ENCODE assay signal across 1 cellular context in the genomic region with DNA sequence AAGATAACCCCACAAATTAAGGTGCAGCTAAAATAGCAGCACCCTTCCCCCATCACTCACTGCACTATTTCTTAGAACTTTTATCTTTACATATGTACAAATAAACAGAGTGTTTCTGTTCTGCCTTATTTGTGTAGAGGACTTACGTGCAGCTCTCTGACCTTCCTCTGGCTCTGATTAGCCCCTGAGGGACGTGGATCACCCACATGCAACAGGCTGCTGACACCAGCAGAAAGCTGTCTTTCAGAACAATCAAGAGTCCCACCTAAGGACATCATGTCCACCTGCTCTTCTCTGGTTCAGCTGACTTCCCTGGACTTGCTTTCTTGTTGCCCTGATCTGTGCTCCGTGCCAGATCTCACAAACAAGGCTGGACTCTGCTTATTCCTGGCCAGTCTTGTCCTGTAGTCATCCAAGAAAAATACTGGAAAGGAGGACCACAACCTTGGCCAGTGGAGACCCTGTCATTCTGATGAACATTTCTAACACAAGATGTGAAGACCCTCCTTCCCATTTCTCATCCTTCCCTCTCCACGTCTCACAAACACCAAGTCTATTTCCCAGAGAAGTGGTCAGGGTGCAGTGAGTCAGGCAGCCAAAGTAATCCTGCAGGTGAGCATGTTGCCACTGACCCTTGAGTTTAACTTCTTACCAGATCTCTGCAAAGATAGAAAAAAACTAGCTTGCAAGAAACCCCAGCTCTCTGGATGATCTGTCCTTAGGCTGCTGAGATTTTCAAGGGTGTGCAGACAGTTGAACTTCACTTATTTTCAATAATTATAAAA.
TF ChIP-seq lines count a peak whose summit lies in the region.

No MANE protein-coding gene starts in this region.

TF ChIP-seq in HepG2, 621 proteins besides CTCF, POLR2A, EP300 and RAD21 (continued from another document):
- TF ChIP-seq, protein P1, sequence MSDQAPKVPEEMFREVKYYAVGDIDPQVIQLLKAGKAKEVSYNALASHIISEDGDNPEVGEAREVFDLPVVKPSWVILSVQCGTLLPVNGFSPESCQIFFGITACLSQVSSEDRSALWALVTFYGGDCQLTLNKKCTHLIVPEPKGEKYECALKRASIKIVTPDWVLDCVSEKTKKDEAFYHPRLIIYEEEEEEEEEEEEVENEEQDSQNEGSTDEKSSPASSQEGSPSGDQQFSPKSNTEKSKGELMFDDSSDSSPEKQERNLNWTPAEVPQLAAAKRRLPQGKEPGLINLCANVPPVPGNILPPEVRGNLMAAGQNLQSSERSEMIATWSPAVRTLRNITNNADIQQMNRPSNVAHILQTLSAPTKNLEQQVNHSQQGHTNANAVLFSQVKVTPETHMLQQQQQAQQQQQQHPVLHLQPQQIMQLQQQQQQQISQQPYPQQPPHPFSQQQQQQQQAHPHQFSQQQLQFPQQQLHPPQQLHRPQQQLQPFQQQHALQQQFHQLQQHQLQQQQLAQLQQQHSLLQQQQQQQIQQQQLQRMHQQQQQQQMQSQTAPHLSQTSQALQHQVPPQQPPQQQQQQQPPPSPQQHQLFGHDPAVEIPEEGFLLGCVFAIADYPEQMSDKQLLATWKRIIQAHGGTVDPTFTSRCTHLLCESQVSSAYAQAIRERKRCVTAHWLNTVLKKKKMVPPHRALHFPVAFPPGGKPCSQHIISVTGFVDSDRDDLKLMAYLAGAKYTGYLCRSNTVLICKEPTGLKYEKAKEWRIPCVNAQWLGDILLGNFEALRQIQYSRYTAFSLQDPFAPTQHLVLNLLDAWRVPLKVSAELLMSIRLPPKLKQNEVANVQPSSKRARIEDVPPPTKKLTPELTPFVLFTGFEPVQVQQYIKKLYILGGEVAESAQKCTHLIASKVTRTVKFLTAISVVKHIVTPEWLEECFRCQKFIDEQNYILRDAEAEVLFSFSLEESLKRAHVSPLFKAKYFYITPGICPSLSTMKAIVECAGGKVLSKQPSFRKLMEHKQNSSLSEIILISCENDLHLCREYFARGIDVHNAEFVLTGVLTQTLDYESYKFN (CRISPR knock-in tag; conservative IDR thresholded peaks at IDR 0.05) = 0 out of 2 replicates have a peak, but pooled peaks have one; percentile 23
- TF ChIP-seq MIXL1 (CRISPR knock-in tag; IDR thresholded peaks at IDR 0.05) (peak; percentile 4; the same call in 1 of the 2 replicates), FOXP1 (IDR thresholded peaks at IDR 0.05) (no peak), FOXP1 (CRISPR knock-in tag; IDR thresholded peaks at IDR 0.05) (peak; percentile 30; the same call in 1 of the 2 replicates), SIX1 (CRISPR knock-in tag; IDR thresholded peaks at IDR 0.05; ENCODE audit: borderline replicate concordance) (no peak), ZNF83 (CRISPR knock-in tag; IDR thresholded peaks at IDR 0.05; ENCODE audit: borderline replicate concordance) (no peak), LCORL (IDR thresholded peaks at IDR 0.05) (no peak), LCORL (CRISPR knock-in tag; IDR thresholded peaks at IDR 0.05) (0 out of 2 replicates have a peak, but pooled peaks have one; percentile 21), PRMT3 (CRISPR knock-in tag; IDR thresholded peaks at IDR 0.05; ENCODE audit: borderline replicate concordance, low read depth) (no peak), SALL1 (CRISPR knock-in tag; IDR thresholded peaks at IDR 0.05) (peak; percentile 21; the same call in 1 of the 2 replicates), SNRNP70 (IDR thresholded peaks at IDR 0.05; ENCODE audit: low read depth, low read length) (no peak), EHMT2 (IDR thresholded peaks at IDR 0.05; ENCODE audit: borderline replicate concordance, low read depth, low read length) (no peak), MXD4 (CRISPR knock-in tag; IDR thresholded peaks at IDR 0.05) (no peak), PLSCR1 (CRISPR knock-in tag; IDR thresholded peaks at IDR 0.05; ENCODE audit: borderline replicate concordance) (no peak), PHF21A (CRISPR knock-in tag; IDR thresholded peaks at IDR 0.05) (no peak), E2F1 (CRISPR knock-in tag; IDR thresholded peaks at IDR 0.05) (no peak), MED1 (CRISPR knock-in tag; IDR thresholded peaks at IDR 0.05) (peak; percentile 36; the same call in 1 of the 2 replicates), CHD4 (IDR thresholded peaks at IDR 0.05; ENCODE audit: borderline replicate concordance, low read length) (no peak), ZSCAN9 (CRISPR knock-in tag; IDR thresholded peaks at IDR 0.05; ENCODE audit: borderline replicate concordance) (no peak), NFKBIZ (CRISPR knock-in tag; IDR thresholded peaks at IDR 0.05) (no peak), ZNF350 (CRISPR knock-in tag; IDR thresholded peaks at IDR 0.05; ENCODE audit: borderline replicate concordance, low read depth) (no peak), POLR2AphosphoS2 (IDR thresholded peaks at IDR 0.05; ENCODE audit: low read depth, low read length) (no peak), ZBTB10 (CRISPR knock-in tag; IDR thresholded peaks at IDR 0.05; ENCODE audit: borderline replicate concordance) (no peak), ONECUT2 (CRISPR knock-in tag; IDR thresholded peaks at IDR 0.05) (no peak), ATRX (CRISPR knock-in tag; IDR thresholded peaks at IDR 0.05; ENCODE audit: borderline replicate concordance) (no peak), POGZ (CRISPR knock-in tag; IDR thresholded peaks at IDR 0.05) (no peak)
